28 cellular contexts compared by ENCODE assay signal in genomic region chr3:170083343-170083742, GRCh38.
"Had no signal": no experiment of that assay in that cellular context is flagged by ENCODE, and none has a peak within 500 bp of the region (broad histone marks: within the 10 kb centered on the region; RNA-seq: fewer than 3 reads in every experiment).

No MANE protein-coding gene starts in this region.

- H3K4me1 Mint-ChIP-seq: activated CD4-positive, alpha-beta T cell treated with anti-CD3 and anti-CD28 coated beads, Interleukin-2, amount 10 ng/mL, durations not matched to agents 7 days and 5 days; T-cell had no signal

- H3K9me3 Mint-ChIP-seq: activated CD4-positive, alpha-beta memory T cell treated with anti-CD3 and anti-CD28 coated beads for 36 hours; activated CD4-positive, alpha-beta T cell treated with anti-CD3 and anti-CD28 coated beads, Interleukin-2, amount 10 ng/mL, durations not matched to agents 7 days and 5 days; activated T-helper 2 cell treated with anti-CD3 and anti-CD28 coated beads, Interferon-gamma antibody, Interleukin-2, Interleukin-4, amounts not matched to agents 10 μg/mL and 5 μg/mL and 100 μg/mL, durations not matched to agents 14 hours and 24 hours and 36 hours; brain; T-cell had no signal

- DNase-seq: activated CD4-positive, alpha-beta memory T cell treated with anti-CD3 and anti-CD28 coated beads for 36 hours; activated CD4-positive, alpha-beta T cell treated with anti-CD3 and anti-CD28 coated beads, Interleukin-2, amount 10 ng/mL, durations not matched to agents 7 days and 5 days; activated CD4-positive, CD25-positive, alpha-beta regulatory T cell; activated gamma-delta T cell treated with Interleukin-2 at 50 U/mL for 16 hours; activated T-cell treated with anti-CD3 and anti-CD28 coated beads for 4 hours; activated T-cell treated with anti-CD3 and anti-CD28 coated beads, Interleukin-2, amount 50 U/mL, for 48 hours; amygdala; Kasumi-1; NCI-H1048; NCI-H146; NCI-H187 treated with DMSO at 0.1 percent for 48 hours; NCI-H2171 treated with DMSO at 0.1 percent for 48 hours; NCI-H226; NCI-H526; NCI-H774; OCI-M1; RPMI8226; T-cell; T-helper 2 cell; T1000 had no signal

- H3K4me3 ChIP-seq: SK-N-MC had no signal

- ATAC-seq: Panc1, Right ventricle myocardium inferior, T-cell had no signal

- H3K27ac Mint-ChIP-seq: activated CD4-positive, alpha-beta memory T cell treated with anti-CD3 and anti-CD28 coated beads for 36 hours; activated CD4-positive, alpha-beta T cell treated with anti-CD3 and anti-CD28 coated beads, Interleukin-2, amount 10 ng/mL, durations not matched to agents 7 days and 5 days; activated T-helper 2 cell treated with anti-CD3 and anti-CD28 coated beads, Interferon-gamma antibody, Interleukin-2, Interleukin-4, amounts not matched to agents 10 μg/mL and 5 μg/mL and 100 μg/mL, durations not matched to agents 14 hours and 24 hours and 36 hours; brain had no signal

- H3K4me3 Mint-ChIP-seq: activated CD4-positive, alpha-beta memory T cell treated with anti-CD3 and anti-CD28 coated beads for 36 hours; activated CD4-positive, alpha-beta T cell treated with anti-CD3 and anti-CD28 coated beads, Interleukin-2, amount 10 ng/mL, durations not matched to agents 7 days and 5 days; activated naive CD8-positive, alpha-beta T cell; brain; T-cell had no signal

- H3K27me3 Mint-ChIP-seq: activated CD4-positive, alpha-beta memory T cell treated with anti-CD3 and anti-CD28 coated beads for 36 hours; activated CD4-positive, alpha-beta T cell treated with anti-CD3 and anti-CD28 coated beads, Interleukin-2, amount 10 ng/mL, durations not matched to agents 7 days and 5 days; activated naive CD8-positive, alpha-beta T cell; brain; T-cell had no signal

- FAIRE-seq: astrocyte, TTC549 had no signal

- H3K27ac ChIP-seq: SK-N-MC had no signal
